In the genomic region with DNA sequence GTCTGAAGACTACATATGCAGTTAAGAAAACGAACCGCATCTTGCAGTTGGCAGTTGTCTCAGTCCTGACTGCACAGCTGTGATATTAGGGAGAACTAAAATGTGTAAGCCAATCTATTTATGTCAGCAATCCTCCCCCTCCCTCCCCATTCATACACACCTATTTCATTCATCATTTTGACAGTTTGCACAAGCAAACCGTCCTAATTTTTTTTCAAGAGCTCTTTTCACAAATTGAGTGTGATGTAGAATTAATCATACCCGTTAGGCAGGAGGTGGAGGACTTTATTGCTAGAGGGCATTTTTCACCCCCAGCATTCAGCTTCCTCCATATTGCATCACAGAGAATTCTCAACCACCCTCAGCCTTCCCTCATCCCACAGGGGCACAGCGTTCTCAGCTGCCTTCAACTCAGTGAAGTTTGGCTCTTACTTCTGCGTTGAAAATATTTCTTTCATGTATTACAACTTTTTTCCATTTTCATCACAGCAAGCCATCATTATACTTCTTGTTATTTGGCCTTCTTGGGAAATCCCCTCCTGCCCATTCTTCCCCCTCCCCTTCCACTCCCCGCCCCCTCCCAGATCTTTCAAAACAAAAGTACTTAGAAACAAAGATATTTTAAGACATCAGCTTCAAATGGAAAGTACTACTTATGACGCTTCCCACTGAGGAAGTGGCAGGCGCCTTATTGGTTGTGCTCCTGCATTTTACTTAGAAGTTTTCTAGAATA, we compare ENCODE assay signal across 9 cellular contexts. TPM values are rescaled to one million over a fixed set of nuclear protein-coding genes. Genes with fewer than 3 reads are reported as not detected.
DNase-seq lines count a peak whose midpoint lies in the region; ATAC-seq and TF ChIP-seq lines count a peak whose summit lies in the region.
"Had no signal": no experiment of that assay in that cellular context is flagged by ENCODE, and none has a peak within 500 bp of the region (broad histone marks: within the 10 kb centered on the region; RNA-seq: fewer than 3 reads in every experiment).

No MANE protein-coding gene starts in this region.

- H3K4me1 ChIP-seq in ascending aorta = no peaks in the 10 kb centered on the region
- H3K4me1 ChIP-seq in mesenchymal stem cell (ENCODE audit: control insufficient read depth, insufficient read depth, low read depth, low read length) = peaks cover 2% of the 10 kb centered on the region

- no peak overlapping the region for H2BK15ac ChIP-seq in mesenchymal stem cell (ENCODE audit: low read depth, poor library complexity, severe bottlenecking)

- H3K4ac ChIP-seq in mesenchymal stem cell (ENCODE audit: low read depth in 1 of 2, low read length in 2 of 2) = no peak overlapping the region

- TF ChIP-seq CTCF in ascending aorta (IDR thresholded peaks at IDR 0.05) = no peak

- H3K36me3 ChIP-seq in ascending aorta = no peaks in the 10 kb centered on the region
- no peaks in the 10 kb centered on the region for H3K36me3 ChIP-seq in mesenchymal stem cell (ENCODE audit: control insufficient read depth in 1 of 2, insufficient read depth in 2 of 2, low read depth in 1 of 2, low read length in 2 of 2)

- H3K14ac ChIP-seq in mesenchymal stem cell (ENCODE audit: low read length in 2 of 2) = no peak overlapping the region

- no peak overlapping the region for H3K4me2 ChIP-seq in mesenchymal stem cell (ENCODE audit: low read length, poor library complexity, severe bottlenecking)

- ATAC-seq in HG03460 (IDR thresholded peaks at IDR 0.05; ENCODE audit: unreplicated experiment) = peak; percentile 54
- peak; percentile 89 for ATAC-seq in stimulated activated naive CD8-positive, alpha-beta T cell treated with anti-CD3 and anti-CD28 coated beads, Interleukin-15, Interleukin-2, amounts not matched to agents 100 U/mL and 50 U/mL, for 24 hours

- WGBS in mesenchymal stem cell = 61% methylated on average over 8 of the region's 9 CpGs

- no peak overlapping the region for H2AFZ ChIP-seq in mesenchymal stem cell (ENCODE audit: low read depth, low read length)

- H3K9me3 ChIP-seq in ascending aorta (no peaks in the 10 kb centered on the region), mesenchymal stem cell (ENCODE audit: control insufficient read depth, low read length) (no peaks in the 10 kb centered on the region)

- H3K27me3 ChIP-seq in ascending aorta (no peaks in the 10 kb centered on the region), mesenchymal stem cell (ENCODE audit: control insufficient read depth in 1 of 2, insufficient read depth in 1 of 2, low read length in 2 of 2) (no peaks in the 10 kb centered on the region)

- no peak overlapping the region for H2BK5ac ChIP-seq in mesenchymal stem cell (ENCODE audit: low read depth, low read length, poor library complexity, severe bottlenecking)

- H3K23ac ChIP-seq in mesenchymal stem cell (ENCODE audit: low read length in 2 of 2) = no peak overlapping the region

- H3K4me3 ChIP-seq in ascending aorta (peak overlapping the region; percentile 17 to 33), mesenchymal stem cell (ENCODE audit: insufficient read depth in 1 of 2, low read depth in 1 of 2, low read length in 2 of 2) (peak overlapping the region in 1 of 2 experiments; percentile 62)

- H4K91ac ChIP-seq in mesenchymal stem cell (ENCODE audit: low read length) = no peak overlapping the region

- peak overlapping the region; percentile 30 to 61 for H3K27ac ChIP-seq in ascending aorta
- H3K27ac ChIP-seq in mesenchymal stem cell (ENCODE audit: low read length, poor library complexity, severe bottlenecking) = no peak overlapping the region

- peak overlapping the region; percentile 66 for H4K8ac ChIP-seq in mesenchymal stem cell (ENCODE audit: low read length)

- peak overlapping the region in 1 of 2 experiments; percentile 85 for H2BK12ac ChIP-seq in mesenchymal stem cell (ENCODE audit: low read length in 2 of 2)

- peak overlapping the region in 1 of 2 experiments; percentile 14 for H3K18ac ChIP-seq in mesenchymal stem cell (ENCODE audit: low read depth in 1 of 2, low read length in 2 of 2)

- intact Hi-C loops in ascending aorta (cut with DNase I) = loop anchor here (2.0 to 5.0 kb wide), 3 partner anchors 75 to 111 kb away; no protein-coding TSS in a partner anchor

- no peaks in the 10 kb centered on the region for H3K79me1 ChIP-seq in mesenchymal stem cell (replicated peaks; ENCODE audit: low read length, poor library complexity, severe bottlenecking)

- DNase-seq in A172 (ENCODE audit: low spot score) (peak; percentile 37), GM19238 (ENCODE audit: insufficient read length, low spot score) (peak; percentile 22), T follicular helper cell (ENCODE audit: low read depth) (peak; percentile 56), ascending aorta (ENCODE audit: low spot score in 2 of 2) (peak; percentile 30 to 76), mesenchymal stem cell (peak; percentile 75), GOT3 (lab: John Stamatoyannopoulos, UW) (no peak)
- peak; percentile 61 for DNase-seq in stimulated activated naive CD8-positive, alpha-beta T cell treated with anti-CD3 and anti-CD28 coated beads, Interleukin-15, Interleukin-2, amounts not matched to agents 100 U/mL and 50 U/mL, for 24 hours

- peak overlapping the region; percentile 70 for H3K9ac ChIP-seq in mesenchymal stem cell (ENCODE audit: low read length)

- no peak overlapping the region for H2BK120ac ChIP-seq in mesenchymal stem cell (ENCODE audit: low read depth, low read length)

- no peak overlapping the region for H2AK5ac ChIP-seq in mesenchymal stem cell (ENCODE audit: low read length, severe bottlenecking)

RNA-seq across cellular contexts. Expression of gene NOX3, which starts 37.5 kb away (rescaled TPM):
- total RNA-seq in A172 (2014; rRNA removed; shearing (Covaris generic)) = not detected in 2 replicates
- total RNA-seq in ascending aorta = not detected
- not detected for polyA plus RNA-seq in mesenchymal stem cell (2013, experiment 1 of 2)
- not detected for polyA plus RNA-seq in mesenchymal stem cell (2013, experiment 2 of 2)
- total RNA-seq: mononuclear cell had no signal
